Comparison of ENCODE assay signal across 34 cellular contexts in the genomic region with DNA sequence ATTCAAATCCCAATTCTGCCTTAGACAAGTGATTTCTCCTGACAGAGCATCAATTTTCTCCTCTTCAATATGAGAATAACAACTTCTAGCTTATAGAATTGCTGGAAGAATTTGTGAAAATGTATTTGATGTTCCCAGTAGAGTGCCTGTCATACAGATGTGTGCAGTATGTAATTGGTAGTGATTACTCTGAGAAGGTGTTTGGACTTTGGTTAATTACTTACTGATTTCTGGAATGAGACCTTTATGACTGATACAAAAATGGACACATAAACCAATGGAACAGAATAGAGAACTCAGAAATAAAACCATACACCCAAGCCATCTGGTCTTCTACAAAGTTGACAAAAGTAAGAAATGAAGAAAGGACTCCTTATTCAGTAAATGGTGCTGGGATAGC.
"Had no signal": no experiment of that assay in that cellular context is flagged by ENCODE, and none has a peak within 500 bp of the region (broad histone marks: within the 10 kb centered on the region; RNA-seq: fewer than 3 reads in every experiment).

No MANE protein-coding gene starts in this region.

- H3K4me1 ChIP-seq: adrenal gland, ascending aorta, breast epithelium had no signal

- H3K9me3 ChIP-seq: adrenal gland, body of pancreas had no signal

- FAIRE-seq: bronchial epithelial cell had no signal

- H3K36me3 ChIP-seq: adrenal gland, ascending aorta, brain microvascular endothelial cell, breast epithelium, cardiac muscle cell had no signal

- ATAC-seq: activated naive CD4-positive, alpha-beta T cell treated with anti-CD3 and anti-CD28 coated beads, Interleukin-2, amount 50 U/mL, for 72 hours; activated naive CD8-positive, alpha-beta T cell treated with anti-CD3 and anti-CD28 coated beads, Interleukin-2, amount 50 U/mL, for 24 hours; activated T-cell treated with anti-CD3 and anti-CD28 coated beads, Interleukin-2, amount 50 U/mL, for 4 hours; activated T-cell treated with anti-CD3 and anti-CD28 coated beads, Interleukin-2, amount 50 U/mL, for 72 hours; activated T-helper 17 cell treated with anti-CD3 and anti-CD28 coated beads, Interleukin-2, amount 50 U/mL, for 72 hours; body of pancreas had no signal

- H3K4me3 ChIP-seq: adrenal gland, ascending aorta, body of pancreas, breast epithelium, cardiac muscle cell had no signal

- H3K27me3 ChIP-seq: adrenal gland, ascending aorta, body of pancreas, brain microvascular endothelial cell, breast epithelium, cardiac muscle cell had no signal

- H3K27ac ChIP-seq: adrenal gland, ascending aorta, body of pancreas, brain microvascular endothelial cell, breast epithelium, cardiac muscle cell had no signal

- DNase-seq: activated effector memory CD4-positive, alpha-beta T cell treated with anti-CD3 and anti-CD28 coated beads, Interleukin-2, amount 50 U/mL, for 16 hours; activated effector memory CD4-positive, alpha-beta T cell treated with Interleukin-2 at 50 U/mL for 16 hours; activated gamma-delta T cell; activated gamma-delta T cell treated with Interleukin-2 at 50 U/mL for 16 hours; activated naive CD4-positive, alpha-beta T cell; activated naive CD4-positive, alpha-beta T cell treated with anti-CD3 and anti-CD28 coated beads for 36 hours; activated naive CD4-positive, alpha-beta T cell treated with anti-CD3 and anti-CD28 coated beads, Interleukin-2, amount 10 ng/mL, durations not matched to agents 7 days and 5 days; activated naive CD4-positive, alpha-beta T cell treated with anti-CD3 and anti-CD28 coated beads, Interleukin-2, amount 50 U/mL, for 16 hours; activated naive CD4-positive, alpha-beta T cell treated with Interleukin-2 at 50 U/mL for 16 hours; activated naive CD8-positive, alpha-beta T cell treated with anti-CD3 and anti-CD28 coated beads for 36 hours; activated naive CD8-positive, alpha-beta T cell treated with anti-CD3 and anti-CD28 coated beads, Interleukin-2, amount 10 ng/mL, durations not matched to agents 7 days and 5 days; activated naive CD8-positive, alpha-beta T cell treated with anti-CD3 and anti-CD28 coated beads, Interleukin-2, amount 50 U/mL, for 24 hours; activated T-cell treated with anti-CD3 and anti-CD28 coated beads for 4 hours; activated T-cell treated with anti-CD3 and anti-CD28 coated beads, Interleukin-2, amount 50 U/mL, for 1 hour; activated T-cell treated with anti-CD3 and anti-CD28 coated beads, Interleukin-2, amount 50 U/mL, for 24 hours; activated T-cell treated with anti-CD3 and anti-CD28 coated beads, Interleukin-2, amount 50 U/mL, for 4 hours; activated T-cell treated with anti-CD3 and anti-CD28 coated beads, Interleukin-2, amount 50 U/mL, for 48 hours; activated T-cell treated with anti-CD3 and anti-CD28 coated beads, Interleukin-2, amount 50 U/mL, for 72 hours; adrenal gland; amniotic stem cell; amygdala; anterior cingulate cortex; aorta; body of pancreas; brain microvascular endothelial cell; caudate nucleus; central memory CD4-positive, alpha-beta T cell; cerebellar nuclear complex had no signal
